ENCODE assay signal across 8 cellular contexts in genomic region chr11:18526130-18526520, GRCh38. TPM values are rescaled to one million over a fixed set of nuclear protein-coding genes. Genes with fewer than 3 reads are reported as not detected.
DNase-seq lines count a peak whose midpoint lies in the region; ATAC-seq and TF ChIP-seq lines count a peak whose summit lies in the region.

No MANE protein-coding gene starts in this region.

- no peaks in the 10 kb centered on the region for H3K9me2 ChIP-seq in MM.1S (replicated peaks; ENCODE audit: insufficient read depth, low read length)

- peaks cover 62% of the 10 kb centered on the region for H3K79me2 ChIP-seq in MM.1S (ENCODE audit: low read length)

- H3K36me3 ChIP-seq in CD4-positive, CD25-positive, alpha-beta regulatory T cell (ENCODE audit: control insufficient read depth, insufficient read depth, low read length) = peaks cover 7% of the 10 kb centered on the region
- no peaks in the 10 kb centered on the region for H3K36me3 ChIP-seq in MM.1S (replicated peaks; ENCODE audit: insufficient read depth, low read length)

- no peaks in the 10 kb centered on the region for H3K9me3 ChIP-seq in CD4-positive, CD25-positive, alpha-beta regulatory T cell (ENCODE audit: control insufficient read depth in 2 of 2, low read length in 2 of 2)
- H3K9me3 ChIP-seq in MM.1S (replicated peaks; ENCODE audit: insufficient read depth, low read length) = no peaks in the 10 kb centered on the region

- peak overlapping the region; percentile 96 to 100 (median 100) for H3K4me3 Mint-ChIP-seq in CD4-positive, CD25-positive, alpha-beta regulatory T cell
- peak overlapping the region; percentile 93 to 98 for H3K4me3 Mint-ChIP-seq in effector memory CD8-positive, alpha-beta T cell
- peak overlapping the region; percentile 99 for H3K4me3 Mint-ChIP-seq in nephron progenitor cell

- TF ChIP-seq CTCF in MM.1S (IDR thresholded peaks at IDR 0.05; ENCODE audit: low read length) (no peak), nephron progenitor cell (IDR thresholded peaks at IDR 0.05) (no peak)

- H3K4me1 Mint-ChIP-seq in CD4-positive, CD25-positive, alpha-beta regulatory T cell = peaks cover 28 to 62% (median 46%) of the 10 kb centered on the region in 4 donors
- H3K4me1 Mint-ChIP-seq in effector memory CD8-positive, alpha-beta T cell (ENCODE audit: low read depth in 2 of 2) = peaks cover 28 to 47% of the 10 kb centered on the region in 2 donors
- peaks cover 23% of the 10 kb centered on the region for H3K4me1 Mint-ChIP-seq in nephron progenitor cell

- peak overlapping the region; percentile 93 for H3K4me2 ChIP-seq in MM.1S (ENCODE audit: low read depth, low read length)

- peak overlapping the region; percentile 97 for H3K4me3 ChIP-seq in CD4-positive, CD25-positive, alpha-beta regulatory T cell (ENCODE audit: low read depth, low read length)
- peak overlapping the region; percentile 93 for H3K4me3 ChIP-seq in MM.1S (ENCODE audit: low read length)

- H3K27ac Mint-ChIP-seq in CD4-positive, CD25-positive, alpha-beta regulatory T cell = peak overlapping the region; percentile 99 to 100 (median 100)
- H3K27ac Mint-ChIP-seq in effector memory CD8-positive, alpha-beta T cell = peak overlapping the region; percentile 100
- peak overlapping the region; percentile 100 for H3K27ac Mint-ChIP-seq in nephron progenitor cell

- H4K20me1 ChIP-seq in MM.1S (ENCODE audit: insufficient read depth, low read length) = no peaks in the 10 kb centered on the region

- intact Hi-C loops in head of caudate nucleus (cut with DNase I) = loop anchor here (2.0 to 10.0 kb wide), 3 partner anchors 131 to 203 kb away; partner anchors contain the start of genes GTF2H1, HPS5 and LDHA

- no peak for DNase-seq in CD4-positive, CD25-positive, alpha-beta regulatory T cell
- DNase-seq in MM.1S (no peak), nephron progenitor cell (no peak), head of caudate nucleus (no peak), D341Med (ENCODE audit: low spot score) (no peak)
- DNase-seq in effector memory CD8-positive, alpha-beta T cell = no peak

- no peaks in the 10 kb centered on the region for H3K27me3 ChIP-seq in CD4-positive, CD25-positive, alpha-beta regulatory T cell (ENCODE audit: control insufficient read depth, insufficient read depth, low read length)
- H3K27me3 ChIP-seq in MM.1S (replicated peaks; ENCODE audit: insufficient read depth, low read length) = no peaks in the 10 kb centered on the region

- H3K9ac ChIP-seq in MM.1S (ENCODE audit: low read length) = peak overlapping the region; percentile 95

- peaks cover 5% of the 10 kb centered on the region for H3K27me3 Mint-ChIP-seq in CD4-positive, CD25-positive, alpha-beta regulatory T cell
- no peaks in the 10 kb centered on the region for H3K27me3 Mint-ChIP-seq in effector memory CD8-positive, alpha-beta T cell
- no peaks in the 10 kb centered on the region for H3K27me3 Mint-ChIP-seq in nephron progenitor cell (ENCODE audit: low read depth, poor library complexity)

- peaks cover 30% of the 10 kb centered on the region for H3K4me1 ChIP-seq in CD4-positive, CD25-positive, alpha-beta regulatory T cell (ENCODE audit: control insufficient read depth, insufficient read depth, low read length, poor library complexity, severe bottlenecking)
- H3K4me1 ChIP-seq in MM.1S (ENCODE audit: low read length) = peaks cover 7% of the 10 kb centered on the region

- no peaks in the 10 kb centered on the region for H3K9me3 Mint-ChIP-seq in CD4-positive, CD25-positive, alpha-beta regulatory T cell
- no peaks in the 10 kb centered on the region for H3K9me3 Mint-ChIP-seq in effector memory CD8-positive, alpha-beta T cell
- H3K9me3 Mint-ChIP-seq in nephron progenitor cell = no peaks in the 10 kb centered on the region

- H3K27ac ChIP-seq in CD4-positive, CD25-positive, alpha-beta regulatory T cell (ENCODE audit: insufficient read depth, low read length, poor library complexity, severe bottlenecking) = peak overlapping the region; percentile 100
- H3K27ac ChIP-seq in MM.1S (ENCODE audit: low read length) = peak overlapping the region; percentile 90

- peaks cover 16% of the 10 kb centered on the region; the same call in 1 of the 2 replicates for H3F3A ChIP-seq in MM.1S (ENCODE audit: insufficient read depth, low read length)

- no peak for ATAC-seq in CD4-positive, CD25-positive, alpha-beta regulatory T cell (ENCODE audit: low read depth in 2 of 2)
- no peak for ATAC-seq in effector memory CD8-positive, alpha-beta T cell (replicated peaks)
- no peak for ATAC-seq in HG03139 (IDR thresholded peaks at IDR 0.05; ENCODE audit: unreplicated experiment)
- ATAC-seq in HG03159 (IDR thresholded peaks at IDR 0.05; ENCODE audit: unreplicated experiment) = no peak

- H3K36me3 Mint-ChIP-seq in CD4-positive, CD25-positive, alpha-beta regulatory T cell = peaks cover 19% of the 10 kb centered on the region
- peaks cover 46% of the 10 kb centered on the region for H3K36me3 Mint-ChIP-seq in effector memory CD8-positive, alpha-beta T cell (ENCODE audit: insufficient read depth)
- peaks cover 20% of the 10 kb centered on the region for H3K36me3 Mint-ChIP-seq in nephron progenitor cell (ENCODE audit: low read depth)

- peak overlapping the region; percentile 81 for H2AFZ ChIP-seq in MM.1S (ENCODE audit: low read length)

RNA-seq across cellular contexts. Expression of gene TSG101, which starts 0.6 kb away (rescaled TPM):
- total RNA-seq in CD4-positive, CD25-positive, alpha-beta regulatory T cell = 18.8 TPM
- polyA plus RNA-seq in CD4-positive, CD25-positive, alpha-beta regulatory T cell = 10 to 100 TPM; 62.8 to 87.2 (median 79.2) TPM
